In the genomic region with DNA sequence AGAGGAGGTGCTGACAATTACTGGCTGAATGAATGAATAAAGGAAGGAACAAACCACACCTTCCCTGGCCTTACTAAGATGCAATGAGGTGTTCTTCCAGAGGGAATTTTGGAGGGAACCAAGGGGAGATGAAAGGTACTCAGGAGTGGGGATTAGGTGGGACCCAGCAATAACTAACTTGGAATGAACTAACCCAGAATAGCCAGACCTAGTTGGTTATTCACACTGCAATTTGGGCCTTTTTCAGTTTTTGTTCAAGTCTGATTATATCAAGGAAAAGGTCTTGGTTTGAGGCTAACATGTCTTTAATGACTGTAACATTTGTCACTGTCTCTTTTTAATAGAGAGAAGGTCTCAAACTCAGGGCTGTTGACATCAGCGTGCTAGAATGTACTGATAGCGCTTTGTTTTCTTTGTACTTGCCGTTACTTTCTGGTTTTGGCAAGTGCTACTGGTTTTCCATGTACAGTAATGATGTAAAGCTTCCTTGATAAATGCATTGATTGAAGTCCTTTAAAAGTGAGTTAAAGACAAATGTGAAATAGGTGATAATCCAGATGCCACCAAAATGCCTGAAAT, we compare ENCODE assay signal across 2 cellular contexts.
TF ChIP-seq lines count a peak whose summit lies in the region.

No MANE protein-coding gene starts in this region.

TF ChIP-seq in A549, 52 proteins besides CTCF, POLR2A, EP300 and RAD21:
- no peak for TF ChIP-seq FOSL2 (IDR thresholded peaks at IDR 0.05)
- TF ChIP-seq FOSL2 (CRISPR knock-in tag; IDR thresholded peaks at IDR 0.05) = no peak
- TF ChIP-seq CEBPB (IDR thresholded peaks at IDR 0.05) = no peak
- TF ChIP-seq, protein P1, sequence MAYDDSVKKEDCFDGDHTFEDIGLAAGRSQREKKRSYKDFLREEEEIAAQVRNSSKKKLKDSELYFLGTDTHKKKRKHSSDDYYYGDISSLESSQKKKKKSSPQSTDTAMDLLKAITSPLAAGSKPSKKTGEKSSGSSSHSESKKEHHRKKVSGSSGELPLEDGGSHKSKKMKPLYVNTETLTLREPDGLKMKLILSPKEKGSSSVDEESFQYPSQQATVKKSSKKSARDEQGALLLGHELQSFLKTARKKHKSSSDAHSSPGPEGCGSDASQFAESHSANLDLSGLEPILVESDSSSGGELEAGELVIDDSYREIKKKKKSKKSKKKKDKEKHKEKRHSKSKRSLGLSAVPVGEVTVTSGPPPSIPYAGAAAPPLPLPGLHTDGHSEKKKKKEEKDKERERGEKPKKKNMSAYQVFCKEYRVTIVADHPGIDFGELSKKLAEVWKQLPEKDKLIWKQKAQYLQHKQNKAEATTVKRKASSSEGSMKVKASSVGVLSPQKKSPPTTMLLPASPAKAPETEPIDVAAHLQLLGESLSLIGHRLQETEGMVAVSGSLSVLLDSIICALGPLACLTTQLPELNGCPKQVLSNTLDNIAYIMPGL (CRISPR knock-in tag; IDR thresholded peaks at IDR 0.05; ENCODE audit: borderline replicate concordance) = no peak
- TF ChIP-seq JUN (IDR thresholded peaks at IDR 0.05) = no peak
- TF ChIP-seq EHMT2 (IDR thresholded peaks at IDR 0.05; ENCODE audit: low read depth) = no peak
- no peak for TF ChIP-seq FOXS1 (CRISPR knock-in tag; IDR thresholded peaks at IDR 0.05)

TF ChIP-seq in IMR-90, 13 proteins besides CTCF, POLR2A, EP300 and RAD21:
- TF ChIP-seq CHD1 (IDR thresholded peaks at IDR 0.05; ENCODE audit: low read depth, low read length) (no peak), SMC3 (IDR thresholded peaks at IDR 0.05; ENCODE audit: low read depth, low read length) (no peak), RFX5 (IDR thresholded peaks at IDR 0.05; ENCODE audit: low read depth, low read length) (no peak)
